In genomic region chr16:3348547-3349167, GRCh38 we compare ENCODE assay signal across 1 cellular context.
A peak's percentile ranks its signal among the peaks of the same experiment; 100 is the strongest.
TF ChIP-seq lines count a peak whose summit lies in the region.

No MANE protein-coding gene starts in this region.

TF ChIP-seq in GM12878, 131 proteins besides CTCF, POLR2A, EP300 and RAD21:
- TF ChIP-seq REST (IDR thresholded peaks at IDR 0.05; ENCODE audit: low read depth, low read length) (no peak), MTA2 (IDR thresholded peaks at IDR 0.05; ENCODE audit: low read depth) (peak; percentile 41; the same call in 1 of the 2 replicates), CHD2 (IDR thresholded peaks at IDR 0.05; ENCODE audit: borderline replicate concordance, low read depth, low read length) (no peak), ATF7 (IDR thresholded peaks at IDR 0.05; ENCODE audit: low read depth) (peak; percentile 35; the same call in 1 of the 2 replicates), RUNX3 (IDR thresholded peaks at IDR 0.05; ENCODE audit: low read length) (peak; percentile 31; the same call in 1 of the 2 replicates), MEF2A (IDR thresholded peaks at IDR 0.05; ENCODE audit: insufficient read depth, low read depth, low read length) (no peak), BHLHE40 (IDR thresholded peaks at IDR 0.05; ENCODE audit: borderline replicate concordance in 1 of 2, low read depth in 2 of 2, low read length in 1 of 2) (peak in 1 of 2 experiments; percentile 61; a peak in 2 of 4 replicates), IKZF1 (conservative IDR thresholded peaks at IDR 0.05) (peak; percentile 60), CREM (IDR thresholded peaks at IDR 0.05; ENCODE audit: low read depth) (0 out of 2 replicates have a peak, but pooled peaks have one; percentile 15), MEF2B (IDR thresholded peaks at IDR 0.05; ENCODE audit: partially characterized antibody, poor library complexity, severe bottlenecking) (peak; percentile 57), NR2F1 (conservative IDR thresholded peaks at IDR 0.05) (peak; percentile 89), PKNOX1 (IDR thresholded peaks at IDR 0.05) (peak; percentile 88), MYC (IDR thresholded peaks at IDR 0.05; ENCODE audit: insufficient read depth, insufficient read length, insufficient replicate concordance, low read length, severe bottlenecking) (no peak), BACH1 (IDR thresholded peaks at IDR 0.05; ENCODE audit: borderline replicate concordance) (0 out of 2 replicates have a peak, but pooled peaks have one; percentile 16), HDAC2 (IDR thresholded peaks at IDR 0.05) (no peak), TCF12 (IDR thresholded peaks at IDR 0.05; ENCODE audit: low read depth, low read length) (0 out of 2 replicates have a peak, but pooled peaks have one; percentile 63), PBX3 (IDR thresholded peaks at IDR 0.05; ENCODE audit: insufficient replicate concordance, low read depth, low read length) (peak; percentile 73), IKZF2 (IDR thresholded peaks at IDR 0.05) (peak; percentile 26 to 38; a peak in 1 of 4 replicates), SMC3 (IDR thresholded peaks at IDR 0.05; ENCODE audit: borderline replicate concordance, low read length) (no peak)
